Comparison of ENCODE assay signal across 11 cellular contexts in the genomic region with DNA sequence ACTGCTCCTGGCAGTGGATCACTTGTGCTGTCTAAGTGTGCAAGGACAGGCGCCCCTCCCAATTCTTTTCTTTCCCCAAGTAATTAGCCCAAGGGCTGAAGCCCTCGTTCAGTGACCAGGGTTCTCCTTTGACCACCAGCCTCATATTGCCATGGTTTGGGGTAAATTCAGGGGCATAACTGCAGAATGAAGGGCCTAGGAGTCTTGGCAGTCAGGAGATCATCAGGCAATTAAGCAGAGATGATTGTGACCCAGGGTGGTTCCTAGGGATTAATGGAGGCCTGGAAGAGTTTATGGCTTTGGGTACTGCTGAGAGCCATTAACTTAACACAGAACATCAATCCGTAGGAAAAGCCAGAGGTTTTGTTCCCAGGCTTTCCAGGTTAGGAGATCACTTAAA.
DNase-seq lines count a peak whose midpoint lies in the region; ATAC-seq and TF ChIP-seq lines count a peak whose summit lies in the region.
"Had no signal": no experiment of that assay in that cellular context is flagged by ENCODE, and none has a peak within 500 bp of the region (broad histone marks: within the 10 kb centered on the region; RNA-seq: fewer than 3 reads in every experiment).

No MANE protein-coding gene starts in this region.

- TF ChIP-seq CTCF in tibial artery (IDR thresholded peaks at IDR 0.05) (no peak), lower lobe of right lung (IDR thresholded peaks at IDR 0.05) (no peak)

- POLR2A ChIA-PET in activated naive CD8-positive, alpha-beta T cell treated with anti-CD3 and anti-CD28 coated beads, Interleukin-2, amount 10 ng/mL, durations not matched to agents 7 days and 5 days (lab: Charles Lee) = no interaction called here

- H3K27ac ChIP-seq in muscle layer of duodenum (ENCODE audit: low read length) = peak overlapping the region; percentile 80
- peak overlapping the region; percentile 35 to 63 for H3K27ac ChIP-seq in tibial artery
- H3K27ac ChIP-seq in lower lobe of right lung = no peak overlapping the region

- H3K9me3 Mint-ChIP-seq in activated T-cell treated with anti-CD3 and anti-CD28 coated beads, Interleukin-2, amount 50 U/mL, for 4 hours = no peaks in the 10 kb centered on the region
- no peaks in the 10 kb centered on the region for H3K9me3 Mint-ChIP-seq in activated naive CD8-positive, alpha-beta T cell treated with anti-CD3 and anti-CD28 coated beads, Interleukin-2, amount 10 ng/mL, durations not matched to agents 7 days and 5 days
- H3K9me3 Mint-ChIP-seq: GM23338 had no signal

- H3K9me3 ChIP-seq in muscle layer of duodenum (ENCODE audit: control insufficient read depth in 1 of 2, low read length in 2 of 2) = no peaks in the 10 kb centered on the region
- no peaks in the 10 kb centered on the region for H3K9me3 ChIP-seq in tibial artery
- no peaks in the 10 kb centered on the region for H3K9me3 ChIP-seq in lower lobe of right lung

- no peak for DNase-seq in activated T-cell treated with anti-CD3 and anti-CD28 coated beads, Interleukin-2, amount 50 U/mL, for 4 hours
- DNase-seq in activated T-cell treated with anti-CD3 and anti-CD28 coated beads for 4 hours (no peak), tibial artery (no peak), lower lobe of right lung (no peak)
- no peak for DNase-seq in activated naive CD8-positive, alpha-beta T cell treated with anti-CD3 and anti-CD28 coated beads, Interleukin-2, amount 10 ng/mL, durations not matched to agents 7 days and 5 days
- DNase-seq: glutamatergic neuron, NCI-H2029 had no signal

- H3K36me3 Mint-ChIP-seq in activated T-cell treated with anti-CD3 and anti-CD28 coated beads, Interleukin-2, amount 50 U/mL, for 4 hours (ENCODE audit: insufficient read depth) = peaks cover 31% of the 10 kb centered on the region
- peaks cover 53% of the 10 kb centered on the region for H3K36me3 Mint-ChIP-seq in activated naive CD8-positive, alpha-beta T cell treated with anti-CD3 and anti-CD28 coated beads, Interleukin-2, amount 10 ng/mL, durations not matched to agents 7 days and 5 days

- H3K27me3 ChIP-seq in muscle layer of duodenum (ENCODE audit: low read depth, low read length) (no peaks in the 10 kb centered on the region), tibial artery (no peaks in the 10 kb centered on the region), lower lobe of right lung (ENCODE audit: low read depth) (no peaks in the 10 kb centered on the region)

- H3K4me1 ChIP-seq in muscle layer of duodenum (ENCODE audit: control insufficient read depth in 1 of 2, insufficient read depth in 2 of 2, low read length in 2 of 2) = peaks cover 28 to 44% of the 10 kb centered on the region in 2 donors
- H3K4me1 ChIP-seq in tibial artery = peaks cover 0 to 34% (median 12%) of the 10 kb centered on the region in 4 donors
- H3K4me1 ChIP-seq in lower lobe of right lung = peaks cover 11% of the 10 kb centered on the region

- H3K27me3 Mint-ChIP-seq in activated T-cell treated with anti-CD3 and anti-CD28 coated beads, Interleukin-2, amount 50 U/mL, for 4 hours (ENCODE audit: low read depth) = no peaks in the 10 kb centered on the region
- H3K27me3 Mint-ChIP-seq in activated naive CD8-positive, alpha-beta T cell treated with anti-CD3 and anti-CD28 coated beads, Interleukin-2, amount 10 ng/mL, durations not matched to agents 7 days and 5 days = no peaks in the 10 kb centered on the region

- H3K36me3 ChIP-seq in muscle layer of duodenum (ENCODE audit: control insufficient read depth in 1 of 2, insufficient read depth in 2 of 2, low read length in 2 of 2) (peaks cover 15 to 28% of the 10 kb centered on the region in 2 donors), tibial artery (peaks cover 33 to 47% (median 37%) of the 10 kb centered on the region in 3 donors), lower lobe of right lung (peaks cover 43% of the 10 kb centered on the region)

- peaks cover 67% of the 10 kb centered on the region for H3K4me1 Mint-ChIP-seq in activated T-cell treated with anti-CD3 and anti-CD28 coated beads, Interleukin-2, amount 50 U/mL, for 4 hours (ENCODE audit: low read depth)
- H3K4me1 Mint-ChIP-seq in activated naive CD8-positive, alpha-beta T cell treated with anti-CD3 and anti-CD28 coated beads, Interleukin-2, amount 10 ng/mL, durations not matched to agents 7 days and 5 days = peaks cover 51% of the 10 kb centered on the region

- ATAC-seq in activated T-cell treated with anti-CD3 and anti-CD28 coated beads, Interleukin-2, amount 50 U/mL, for 4 hours = no peak
- no peak for ATAC-seq in activated naive CD8-positive, alpha-beta T cell treated with anti-CD3 and anti-CD28 coated beads, Interleukin-2, amount 10 ng/mL, durations not matched to agents 7 days and 5 days (ENCODE audit: low read depth)
- ATAC-seq in GM21529 (IDR thresholded peaks at IDR 0.05; ENCODE audit: unreplicated experiment) = no peak
- ATAC-seq in lower lobe of right lung = no peak
- no peak for ATAC-seq in GM19351 (IDR thresholded peaks at IDR 0.05; ENCODE audit: unreplicated experiment)

- peak overlapping the region; percentile 15 for H3K27ac Mint-ChIP-seq in activated naive CD8-positive, alpha-beta T cell treated with anti-CD3 and anti-CD28 coated beads, Interleukin-2, amount 10 ng/mL, durations not matched to agents 7 days and 5 days
- H3K27ac Mint-ChIP-seq: GM23338 had no signal

- H3K4me3 Mint-ChIP-seq in activated T-cell treated with anti-CD3 and anti-CD28 coated beads, Interleukin-2, amount 50 U/mL, for 4 hours = peak overlapping the region; percentile 71
- peak overlapping the region; percentile 19 for H3K4me3 Mint-ChIP-seq in activated naive CD8-positive, alpha-beta T cell treated with anti-CD3 and anti-CD28 coated beads, Interleukin-2, amount 10 ng/mL, durations not matched to agents 7 days and 5 days

- intact Hi-C loops in tibial artery (cut with DNase I; ENCODE audit: low total_unique reads) (no loop called here), lower lobe of right lung (cut with DNase I) (no loop called here)

- no peak overlapping the region for H3K4me3 ChIP-seq in muscle layer of duodenum (ENCODE audit: low read depth in 1 of 2, low read length in 2 of 2)
- H3K4me3 ChIP-seq in tibial artery = no peak overlapping the region
- no peak overlapping the region for H3K4me3 ChIP-seq in lower lobe of right lung
- H3K4me3 ChIP-seq: GM23338 had no signal
